16 cellular contexts compared by ENCODE assay signal in the genomic region with DNA sequence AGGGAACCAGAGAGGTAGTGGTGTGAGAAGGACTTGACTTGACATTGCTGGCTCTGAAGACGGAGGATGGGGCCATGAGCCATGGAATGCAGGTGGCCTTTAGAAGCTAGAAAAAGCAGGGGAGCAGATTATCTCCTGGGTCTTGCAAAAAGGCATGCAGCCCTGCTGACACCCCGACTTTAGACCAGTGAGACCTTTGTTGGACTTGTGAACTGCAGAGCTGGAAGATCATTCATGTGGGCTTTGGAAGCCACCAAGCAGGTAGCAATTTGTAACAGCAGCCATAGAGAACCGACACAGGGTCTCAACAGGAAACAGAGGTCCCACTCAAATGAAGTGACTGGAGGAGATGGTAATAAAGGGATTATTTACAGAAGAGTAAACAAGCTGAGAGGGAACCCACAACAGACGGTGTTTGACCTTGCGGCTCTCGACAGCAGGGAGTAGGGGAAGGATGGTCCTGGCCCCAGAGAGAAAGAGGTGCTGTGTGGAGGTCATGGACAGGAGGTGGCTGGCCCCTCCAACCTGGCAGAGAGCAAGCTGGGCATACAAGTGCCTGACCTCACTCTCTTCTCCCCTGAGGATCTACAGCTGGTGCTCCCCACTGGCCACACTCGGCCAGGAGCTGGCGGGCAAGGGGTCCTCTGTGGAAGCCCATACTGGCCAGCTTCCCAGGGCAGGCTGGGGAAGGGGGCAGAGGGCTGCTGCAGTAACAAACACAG. TPM values are rescaled to one million over a fixed set of nuclear protein-coding genes. Genes with fewer than 3 reads are reported as not detected.
A peak's percentile ranks its signal among the peaks of the same experiment; 100 is the strongest.
DNase-seq lines count a peak whose midpoint lies in the region; ATAC-seq and TF ChIP-seq lines count a peak whose summit lies in the region.
"Had no signal": no experiment of that assay in that cellular context is flagged by ENCODE, and none has a peak within 500 bp of the region (broad histone marks: within the 10 kb centered on the region; RNA-seq: fewer than 3 reads in every experiment).

No MANE protein-coding gene starts in this region.

- H3K4me3 ChIP-seq in GM23338 (no peak overlapping the region), spleen (no peak overlapping the region), thyroid gland (replicated peaks in 1 of 3) (no peak overlapping the region)
- H3K4me3 ChIP-seq: A549, PC-9, SJSA1 had no signal

- H3K9me3 Mint-ChIP-seq in GM23338 (peaks cover 5% of the 10 kb centered on the region; the same call in 2 of the 3 replicates), glutamatergic neuron (ENCODE audit: unreplicated experiment) (peaks cover 2% of the 10 kb centered on the region)
- no peaks in the 10 kb centered on the region for H3K9me3 Mint-ChIP-seq in activated T-helper 2 cell treated with anti-CD3 and anti-CD28 coated beads, Interferon-gamma antibody, Interleukin-2, Interleukin-4, amounts not matched to agents 10 μg/mL and 5 μg/mL and 100 μg/mL, durations not matched to agents 14 hours and 24 hours and 36 hours
- H3K9me3 Mint-ChIP-seq: HFFc6 had no signal

- H3K27me3 ChIP-seq in GM23338 (ENCODE audit: insufficient read depth) (no peaks in the 10 kb centered on the region), spleen (replicated peaks in 1 of 7) (peaks cover 0 to 4% (median 0%) of the 10 kb centered on the region in 7 donors), thyroid gland (no peaks in the 10 kb centered on the region)
- H3K27me3 ChIP-seq: SJSA1 had no signal

- H3F3A ChIP-seq in GM23338 (replicated peaks; ENCODE audit: low read depth): peaks cover 24% of the 10 kb centered on the region

- H3K27ac ChIP-seq in GM23338 (ENCODE audit: low read depth) (no peak overlapping the region), spleen (peak overlapping the region in 5 of 8 donors; percentile 16 to 52 (median 48)), thyroid gland (no peak overlapping the region)
- H3K27ac ChIP-seq: A549, C4-2B, PC-9, SJSA1 had no signal

- peaks cover 0 to 6% (median 0%) of the 10 kb centered on the region in 8 donors for H3K9me3 ChIP-seq in spleen
- no peaks in the 10 kb centered on the region for H3K9me3 ChIP-seq in thyroid gland
- H3K9me3 ChIP-seq: A549 had no signal

- H3K36me3 ChIP-seq in GM23338 (ENCODE audit: insufficient read depth): 0 out of 2 replicates have a peak, but pooled peaks cover 6% of the 10 kb centered on the region
- no peaks in the 10 kb centered on the region for H3K36me3 ChIP-seq in spleen
- no peaks in the 10 kb centered on the region for H3K36me3 ChIP-seq in thyroid gland
- H3K36me3 ChIP-seq: SJSA1 had no signal

- no peak overlapping the region for H3K4me2 ChIP-seq in GM23338
- H3K4me2 ChIP-seq: A549, PC-9 had no signal

- H3K4me1 Mint-ChIP-seq in GM23338 (peaks cover 71% of the 10 kb centered on the region), glutamatergic neuron (ENCODE audit: low read depth, unreplicated experiment) (peaks cover 53% of the 10 kb centered on the region)
- H3K4me1 Mint-ChIP-seq in activated T-helper 2 cell treated with anti-CD3 and anti-CD28 coated beads, Interferon-gamma antibody, Interleukin-2, Interleukin-4, amounts not matched to agents 10 μg/mL and 5 μg/mL and 100 μg/mL, durations not matched to agents 14 hours and 24 hours and 36 hours (ENCODE audit: low read depth): peaks cover 7% of the 10 kb centered on the region

- H3K36me3 Mint-ChIP-seq in GM23338 (ENCODE audit: low read depth) (peaks cover 57% of the 10 kb centered on the region), glutamatergic neuron (ENCODE audit: unreplicated experiment) (peaks cover 7% of the 10 kb centered on the region)
- H3K36me3 Mint-ChIP-seq in activated T-helper 2 cell treated with anti-CD3 and anti-CD28 coated beads, Interferon-gamma antibody, Interleukin-2, Interleukin-4, amounts not matched to agents 10 μg/mL and 5 μg/mL and 100 μg/mL, durations not matched to agents 14 hours and 24 hours and 36 hours (ENCODE audit: low read depth): no peaks in the 10 kb centered on the region

- no peak overlapping the region for H2AFZ ChIP-seq in GM23338
- H2AFZ ChIP-seq: PC-9 had no signal

- TF ChIP-seq CTCF in GM23338 (conservative IDR thresholded peaks at IDR 0.05; ENCODE audit: low read depth in 2 of 2) (no peak), glutamatergic neuron (IDR thresholded peaks at IDR 0.05; ENCODE audit: partially characterized antibody, unreplicated experiment) (no peak), spleen (IDR thresholded peaks at IDR 0.05 in 8 of 11, conservative IDR thresholded peaks at IDR 0.05 in 3 of 11) (no peak), thyroid gland (IDR thresholded peaks at IDR 0.05) (no peak)

- H3K27ac Mint-ChIP-seq in GM23338 (peak overlapping the region; percentile 74), glutamatergic neuron (ENCODE audit: unreplicated experiment) (no peak overlapping the region)
- H3K27ac Mint-ChIP-seq in activated T-helper 2 cell treated with anti-CD3 and anti-CD28 coated beads, Interferon-gamma antibody, Interleukin-2, Interleukin-4, amounts not matched to agents 10 μg/mL and 5 μg/mL and 100 μg/mL, durations not matched to agents 14 hours and 24 hours and 36 hours: no peak overlapping the region
- H3K27ac Mint-ChIP-seq: HFFc6 had no signal

- no peaks in the 10 kb centered on the region for H3K9me2 ChIP-seq in GM23338 (ENCODE audit: insufficient read depth)

- intact Hi-C loops in spleen (cut with DNase I; ENCODE audit: low total_unique reads) (no loop called here), Right ventricle myocardium inferior (cut with DNase I) (loop anchor here (10.0 kb wide), 1 partner anchor 312 kb away; no protein-coding TSS in a partner anchor), thyroid gland (cut with DNase I) (no loop called here)
- intact Hi-C loops in activated T-helper 2 cell treated with anti-CD3 and anti-CD28 coated beads, Interferon-gamma antibody, Interleukin-2, Interleukin-4, amounts not matched to agents 10 μg/mL and 5 μg/mL and 100 μg/mL, durations not matched to agents 14 hours and 24 hours and 36 hours (cut with micrococcal nuclease): no loop called here

- H3K27me3 Mint-ChIP-seq in GM23338 (ENCODE audit: insufficient read depth, low read depth, poor library complexity) (peaks cover 12% of the 10 kb centered on the region), glutamatergic neuron (ENCODE audit: unreplicated experiment) (peaks cover 4% of the 10 kb centered on the region)
- peaks cover 16% of the 10 kb centered on the region for H3K27me3 Mint-ChIP-seq in activated T-helper 2 cell treated with anti-CD3 and anti-CD28 coated beads, Interferon-gamma antibody, Interleukin-2, Interleukin-4, amounts not matched to agents 10 μg/mL and 5 μg/mL and 100 μg/mL, durations not matched to agents 14 hours and 24 hours and 36 hours (ENCODE audit: low read depth)

- DNase-seq in GM23338 (ENCODE audit: low spot score) (no peak), NCI-H510A treated with DMSO at 0.1 percent for 48 hours (lab: John Stamatoyannopoulos, UW) (peak; percentile 13), glutamatergic neuron (no peak), spleen (no peak), Right ventricle myocardium inferior (ENCODE audit: missing footprints) (no peak), thyroid gland (no peak)
- no peak for DNase-seq in activated T-helper 2 cell treated with anti-CD3 and anti-CD28 coated beads, Interferon-gamma antibody, Interleukin-2, Interleukin-4, amounts not matched to agents 10 μg/mL and 5 μg/mL and 100 μg/mL, durations not matched to agents 14 hours and 24 hours and 36 hours (ENCODE audit: low spot score)
- DNase-seq: DMS 273 treated with DMSO at 0.1 percent for 48 hours, HFFc6, IMR-90, NCI-H187, NCI-H446 treated with DMSO at 0.1 percent for 48 hours, PC-9 had no signal

- peaks cover 70% of the 10 kb centered on the region for H3K4me1 ChIP-seq in GM23338 (ENCODE audit: insufficient read depth)
- H3K4me1 ChIP-seq in spleen: peaks cover 0 to 17% (median 0%) of the 10 kb centered on the region in 6 donors
- H3K4me1 ChIP-seq in thyroid gland: peaks cover 14% of the 10 kb centered on the region in 2 donors

- no peak for TF ChIP-seq POLR2A in spleen (IDR thresholded peaks at IDR 0.05)
- TF ChIP-seq POLR2A in thyroid gland (IDR thresholded peaks at IDR 0.05): no peak

- 79 to 89% (median 85%) methylated on average over 8 of the region's 8 CpGs for WGBS in spleen, 5 donors
- WGBS in thyroid gland, 2 donors: 79 to 90% methylated on average over 8 of the region's 8 CpGs

- H3K4me3 Mint-ChIP-seq in GM23338: no peak overlapping the region
- peak overlapping the region; percentile 22 for H3K4me3 Mint-ChIP-seq in glutamatergic neuron (ENCODE audit: unreplicated experiment)
- H3K4me3 Mint-ChIP-seq in activated T-helper 2 cell treated with anti-CD3 and anti-CD28 coated beads, Interferon-gamma antibody, Interleukin-2, Interleukin-4, amounts not matched to agents 10 μg/mL and 5 μg/mL and 100 μg/mL, durations not matched to agents 14 hours and 24 hours and 36 hours (ENCODE audit: low read depth): no peak overlapping the region
- H3K4me3 Mint-ChIP-seq: HFFc6 had no signal

- no peak for ATAC-seq in GM23338
- ATAC-seq in Right ventricle myocardium inferior: no peak
- ATAC-seq: A549 had no signal

- peaks cover 45% of the 10 kb centered on the region for H3K79me2 ChIP-seq in GM23338 (replicated peaks; ENCODE audit: insufficient read depth)

- no peaks in the 10 kb centered on the region for H4K20me1 ChIP-seq in GM23338 (replicated peaks; ENCODE audit: insufficient read depth)

RNA-seq across cellular contexts. Expression of a gene that starts 43.9 kb away (rescaled TPM):
- 38.3 TPM in 2 replicates for total RNA-seq in GM23338 (2014; rRNA removed; shearing (Covaris generic))
- polyA plus RNA-seq in GM23338 (2016; fragmentation: Nextera tagmentation; extraction: Ambion mirVana) (6.1 and 7.0 TPM in 2 replicates), spleen (1 to 10 TPM; 1.9 to 2.4 (median 2.0) TPM)
- total RNA-seq in glutamatergic neuron (ENCODE audit: unreplicated experiment) (102 TPM), spleen (10 to 100 TPM; 15.1 to 22.6 (median 20.2) TPM), Right ventricle myocardium inferior (5.6 TPM), thyroid gland (10 to 100 TPM; 16.6 to 21.8 (median 17.6) TPM)
- total RNA-seq in activated T-helper 2 cell treated with anti-CD3 and anti-CD28 coated beads, Interferon-gamma antibody, Interleukin-2, Interleukin-4, amounts not matched to agents 10 μg/mL and 5 μg/mL and 100 μg/mL, durations not matched to agents 14 hours and 24 hours and 36 hours: 0.07 TPM in 1 of 2 replicates, not detected in the other

Comparison
In these comparisons a context has a peak if more than half of its experiments do, and no peak if none do; other contexts are left out.
1. H3K27ac ChIP-seq: peak in spleen (5 of 8); none in GM23338 (single experiment) and thyroid gland (0 of 3).